8 cellular contexts compared by ENCODE assay signal in the genomic region with DNA sequence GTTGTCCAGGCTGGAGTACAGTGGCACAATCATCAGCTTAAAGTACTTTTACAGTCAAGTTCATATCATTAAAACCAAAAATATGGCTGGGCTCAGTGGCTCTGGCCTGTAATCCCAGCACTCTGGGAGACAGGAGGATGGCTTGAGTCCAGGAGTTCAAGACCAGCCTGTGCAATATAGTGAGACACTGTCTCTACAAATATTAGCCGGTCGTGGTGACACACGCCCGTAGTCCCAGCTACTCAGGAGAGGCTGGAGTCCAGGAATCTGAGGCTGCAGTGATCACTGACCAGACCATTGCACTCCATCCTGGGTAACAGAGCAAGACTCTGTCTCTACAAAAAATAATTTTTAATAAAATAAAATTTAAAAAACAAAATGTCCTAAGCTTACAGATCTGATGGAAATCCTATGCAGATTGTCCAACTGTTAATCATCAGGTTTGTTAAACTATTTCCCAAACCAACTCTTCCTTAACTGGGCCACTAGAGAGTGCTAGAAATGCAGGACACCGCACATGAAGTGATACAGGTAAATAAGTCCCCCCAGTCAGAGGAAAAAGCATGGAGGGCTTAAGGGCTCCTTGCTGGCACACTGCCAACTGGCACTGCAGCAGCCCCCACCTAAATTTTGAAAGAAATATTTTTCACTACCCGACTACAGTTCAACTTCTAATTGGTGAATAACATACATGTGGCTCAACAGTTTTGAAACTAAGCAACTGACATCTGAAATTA. TPM values are rescaled to one million over a fixed set of nuclear protein-coding genes. Genes with fewer than 3 reads are reported as not detected.
A peak's percentile ranks its signal among the peaks of the same experiment; 100 is the strongest.
DNase-seq lines count a peak whose midpoint lies in the region; ATAC-seq and TF ChIP-seq lines count a peak whose summit lies in the region.

No MANE protein-coding gene starts in this region.

- H3K27me3 ChIP-seq in brain microvascular endothelial cell (replicated peaks) = no peaks in the 10 kb centered on the region

- TF ChIP-seq CTCF in brain microvascular endothelial cell (IDR thresholded peaks at IDR 0.05; ENCODE audit: low read depth, low read length, missing control alignments) = peak; percentile 61

- peak; percentile 39 for DNase-seq in CMK (ENCODE audit: low read depth)
- peak in 39 of 76 experiments; percentile 2 to 54 (median 22) for DNase-seq in HUDEP-2 (lab: John Stamatoyannopoulos, UW; ENCODE audit: unreplicated experiment in 76 of 76)
- DNase-seq in SHP77 treated with DMSO at 0.1 percent for 48 hours (lab: John Stamatoyannopoulos, UW) = peak; percentile 29
- no peak for DNase-seq in brain microvascular endothelial cell
- DNase-seq in lung microvascular endothelial cell (ENCODE audit: low read depth in 2 of 2) = peak; percentile 46 to 63
- DNase-seq in cortex of kidney (lab: John Stamatoyannopoulos, UW) = no peak

- no peak overlapping the region for H3K27ac ChIP-seq in brain microvascular endothelial cell
- H3K27ac ChIP-seq in temporal lobe (ENCODE audit: low read depth, low read length) = peak overlapping the region; percentile 17

- peaks cover 7% of the 10 kb centered on the region for H3K36me3 ChIP-seq in brain microvascular endothelial cell (replicated peaks)

- H3K4me3 ChIP-seq in brain microvascular endothelial cell (ENCODE audit: low read depth, low read length) = peak overlapping the region; percentile 84

- no peak for ATAC-seq in GM18517 (IDR thresholded peaks at IDR 0.05; ENCODE audit: unreplicated experiment)

- in situ Hi-C loops in brain microvascular endothelial cell (cut with HindIII; ENCODE audit: low pct_ligation_motif_present, low sequenced_read_pairs) = no loop called here

RNA-seq across cellular contexts. Expression of gene USP22, which starts 2.8 kb away (rescaled TPM):
- total RNA-seq in lung microvascular endothelial cell (194 and 195 TPM in 2 replicates), temporal lobe (273 TPM)

Comparison
In these comparisons a context has a peak if more than half of its experiments do, and no peak if none do; other contexts are left out.
1. DNase-seq: peak in CMK (single experiment), HUDEP-2 (39 of 76), SHP77 treated with DMSO at 0.1 percent for 48 hours (single experiment) and lung microvascular endothelial cell (2 of 2); none in brain microvascular endothelial cell (single experiment) and cortex of kidney (single experiment).